Comparison of ENCODE assay signal across 23 cellular contexts in genomic region chr1:244731651-244732050, GRCh38.
DNase-seq lines count a peak whose midpoint lies in the region; ATAC-seq, FAIRE-seq and TF ChIP-seq lines count a peak whose summit lies in the region.
"Had no signal": no experiment of that assay in that cellular context is flagged by ENCODE, and none has a peak within 500 bp of the region (broad histone marks: within the 10 kb centered on the region; RNA-seq: fewer than 3 reads in every experiment).

No MANE protein-coding gene starts in this region.

- H2AFZ ChIP-seq in GM23338 = no peak overlapping the region

- intact Hi-C loops in CD4-positive, alpha-beta memory T cell (cut with micrococcal nuclease) = no loop called here
- intact Hi-C loops in pancreas (cut with DNase I) = no loop called here

- no peaks in the 10 kb centered on the region for H3K36me3 ChIP-seq in CD4-positive, alpha-beta memory T cell (ENCODE audit: insufficient read depth, low read length)
- H3K36me3 ChIP-seq in GM23338 (ENCODE audit: insufficient read depth) = no peaks in the 10 kb centered on the region; the same call in 1 of the 2 replicates
- no peaks in the 10 kb centered on the region for H3K36me3 ChIP-seq in pancreas
- H3K36me3 ChIP-seq: esophagus squamous epithelium, right lobe of liver had no signal

- H3K27ac Mint-ChIP-seq in CD4-positive, alpha-beta memory T cell = no peak overlapping the region
- H3K27ac Mint-ChIP-seq in GM23338 (no peak overlapping the region), nephron progenitor cell (no peak overlapping the region)
- no peak overlapping the region for H3K27ac Mint-ChIP-seq in activated naive CD8-positive, alpha-beta T cell treated with anti-CD3 and anti-CD28 coated beads, Interleukin-2, amount 50 U/mL, for 24 hours
- H3K27ac Mint-ChIP-seq: stimulated activated naive CD8-positive, alpha-beta T cell treated with anti-CD3 and anti-CD28 coated beads, Interleukin-15, Interleukin-2, amounts not matched to agents 100 ng/mL and 50 ng/mL, for 24 hours had no signal

- H3K27me3 ChIP-seq in CD4-positive, alpha-beta memory T cell (ENCODE audit: insufficient read depth, low read length) = no peaks in the 10 kb centered on the region
- H3K27me3 ChIP-seq in GM23338 (ENCODE audit: insufficient read depth) = peaks cover 34% of the 10 kb centered on the region
- no peaks in the 10 kb centered on the region for H3K27me3 ChIP-seq in pancreas
- H3K27me3 ChIP-seq: esophagus squamous epithelium, right lobe of liver had no signal

- DNase-seq in CD4-positive, alpha-beta memory T cell = no peak
- DNase-seq in GM23338 (ENCODE audit: low spot score) (no peak), nephron progenitor cell (no peak), RPMI8226 (no peak), SW480 (ENCODE audit: low spot score) (no peak), pancreas (no peak)
- DNase-seq in activated naive CD8-positive, alpha-beta T cell treated with anti-CD3 and anti-CD28 coated beads, Interleukin-2, amount 50 U/mL, for 24 hours = no peak
- DNase-seq: activated gamma-delta T cell; anterior cingulate cortex; cortex of kidney; DMS79 treated with DMSO at 0.1 percent for 48 hours; esophagus squamous epithelium; GOT3; Kasumi-1; left colon; NCI-H1694; NCI-H2171 treated with DMSO at 0.1 percent for 48 hours; NCI-H524 treated with DMSO at 0.1 percent for 48 hours; right lobe of liver; stimulated activated CD4-positive, alpha-beta T cell treated with anti-CD3 and anti-CD28 coated beads, Interleukin-15, amount 100 ng/mL, for 24 hours; WERI-Rb-1 had no signal

- no peaks in the 10 kb centered on the region for H3K9me3 ChIP-seq in CD4-positive, alpha-beta memory T cell (ENCODE audit: control insufficient read depth in 1 of 2, low read length in 2 of 2)
- H3K9me3 ChIP-seq in pancreas = no peaks in the 10 kb centered on the region
- H3K9me3 ChIP-seq: right lobe of liver had no signal

- no peaks in the 10 kb centered on the region for H3K9me2 ChIP-seq in GM23338 (ENCODE audit: insufficient read depth)

- TF ChIP-seq CTCF in GM23338 (conservative IDR thresholded peaks at IDR 0.05; ENCODE audit: low read depth in 2 of 2) = no peak
- TF ChIP-seq CTCF in nephron progenitor cell (IDR thresholded peaks at IDR 0.05) = no peak
- no peak for TF ChIP-seq CTCF in pancreas (IDR thresholded peaks at IDR 0.05)

- H4K20me1 ChIP-seq in GM23338 (replicated peaks; ENCODE audit: insufficient read depth) = no peaks in the 10 kb centered on the region

- peaks cover 0 to 12% of the 10 kb centered on the region in 2 donors for H3K27me3 Mint-ChIP-seq in CD4-positive, alpha-beta memory T cell
- H3K27me3 Mint-ChIP-seq in GM23338 (ENCODE audit: insufficient read depth, low read depth, poor library complexity) = peaks cover 31% of the 10 kb centered on the region
- peaks cover 23% of the 10 kb centered on the region for H3K27me3 Mint-ChIP-seq in activated naive CD8-positive, alpha-beta T cell treated with anti-CD3 and anti-CD28 coated beads, Interleukin-2, amount 50 U/mL, for 24 hours
- peaks cover 31% of the 10 kb centered on the region for H3K27me3 Mint-ChIP-seq in nephron progenitor cell (ENCODE audit: low read depth, poor library complexity)

- H3K4me3 ChIP-seq in CD4-positive, alpha-beta memory T cell (ENCODE audit: low read length in 2 of 2) = no peak overlapping the region
- H3K4me3 ChIP-seq in GM23338 (no peak overlapping the region), pancreas (no peak overlapping the region)
- H3K4me3 ChIP-seq: right lobe of liver had no signal

- no peak for FAIRE-seq in pancreas (lab: Jason Lieb, UNC)
- FAIRE-seq: frontal cortex had no signal

- WGBS in pancreas, 2 donors = 91 to 95% methylated on average over 6 of the region's 6 CpGs

- H3K4me1 ChIP-seq in CD4-positive, alpha-beta memory T cell (ENCODE audit: insufficient read depth, low read length) = no peaks in the 10 kb centered on the region
- H3K4me1 ChIP-seq in GM23338 (ENCODE audit: insufficient read depth) = peaks cover 23% of the 10 kb centered on the region
- no peaks in the 10 kb centered on the region for H3K4me1 ChIP-seq in pancreas
- H3K4me1 ChIP-seq: right lobe of liver had no signal

- H3K4me1 Mint-ChIP-seq in CD4-positive, alpha-beta memory T cell = peaks cover 7 to 15% (median 9%) of the 10 kb centered on the region in 4 donors
- peaks cover 31% of the 10 kb centered on the region for H3K4me1 Mint-ChIP-seq in GM23338
- H3K4me1 Mint-ChIP-seq in activated naive CD8-positive, alpha-beta T cell treated with anti-CD3 and anti-CD28 coated beads, Interleukin-2, amount 50 U/mL, for 24 hours = peaks cover 13% of the 10 kb centered on the region
- peaks cover 22% of the 10 kb centered on the region for H3K4me1 Mint-ChIP-seq in nephron progenitor cell

- peaks cover 0 to 4% of the 10 kb centered on the region in 2 donors for H3K36me3 Mint-ChIP-seq in CD4-positive, alpha-beta memory T cell
- H3K36me3 Mint-ChIP-seq in GM23338 (ENCODE audit: low read depth) (peaks cover 19% of the 10 kb centered on the region), nephron progenitor cell (ENCODE audit: low read depth) (peaks cover 6% of the 10 kb centered on the region)
- no peaks in the 10 kb centered on the region for H3K36me3 Mint-ChIP-seq in activated naive CD8-positive, alpha-beta T cell treated with anti-CD3 and anti-CD28 coated beads, Interleukin-2, amount 50 U/mL, for 24 hours (ENCODE audit: low read depth)

- POLR2A ChIA-PET in CD4-positive, alpha-beta memory T cell (lab: Charles Lee; ENCODE audit: partially characterized antibody) = no interaction called here

- H3K27ac ChIP-seq in CD4-positive, alpha-beta memory T cell (ENCODE audit: low read depth, low read length) = no peak overlapping the region
- no peak overlapping the region for H3K27ac ChIP-seq in GM23338 (ENCODE audit: low read depth)
- H3K27ac ChIP-seq in pancreas = no peak overlapping the region
- H3K27ac ChIP-seq: esophagus squamous epithelium, right lobe of liver, WERI-Rb-1 had no signal

- CTCF ChIA-PET in CD4-positive, alpha-beta memory T cell (lab: Charles Lee; ENCODE audit: partially characterized antibody) = no interaction called here

- ATAC-seq in GM23338 = no peak
- ATAC-seq in activated naive CD8-positive, alpha-beta T cell treated with anti-CD3 and anti-CD28 coated beads, Interleukin-2, amount 50 U/mL, for 24 hours = no peak
- no peak for ATAC-seq in pancreas
- ATAC-seq: left colon, right lobe of liver had no signal

- peak overlapping the region in 7 of 8 donors; percentile 20 to 84 (median 54) for H3K4me3 Mint-ChIP-seq in CD4-positive, alpha-beta memory T cell
- H3K4me3 Mint-ChIP-seq in GM23338 (peak overlapping the region; percentile 74; the same call in 2 of the 3 replicates), nephron progenitor cell (peak overlapping the region; percentile 78)
- H3K4me3 Mint-ChIP-seq in activated naive CD8-positive, alpha-beta T cell treated with anti-CD3 and anti-CD28 coated beads, Interleukin-2, amount 50 U/mL, for 24 hours = peak overlapping the region; percentile 62

- H3F3A ChIP-seq in GM23338 (replicated peaks; ENCODE audit: low read depth) = peaks cover 10% of the 10 kb centered on the region; the same call in 1 of the 2 replicates

- H3K79me2 ChIP-seq in GM23338 (replicated peaks; ENCODE audit: insufficient read depth) = no peaks in the 10 kb centered on the region

- no peak overlapping the region for H3K4me2 ChIP-seq in GM23338

- peaks cover 0 to 2% (median 0%) of the 10 kb centered on the region in 8 donors for H3K9me3 Mint-ChIP-seq in CD4-positive, alpha-beta memory T cell
- H3K9me3 Mint-ChIP-seq in GM23338 (peaks cover 17% of the 10 kb centered on the region), nephron progenitor cell (peaks cover 20% of the 10 kb centered on the region)
- H3K9me3 Mint-ChIP-seq in activated naive CD8-positive, alpha-beta T cell treated with anti-CD3 and anti-CD28 coated beads, Interleukin-2, amount 50 U/mL, for 24 hours = no peaks in the 10 kb centered on the region
- H3K9me3 Mint-ChIP-seq: stimulated activated naive CD8-positive, alpha-beta T cell treated with anti-CD3 and anti-CD28 coated beads, Interleukin-15, Interleukin-2, amounts not matched to agents 100 ng/mL and 50 ng/mL, for 24 hours had no signal

TF ChIP-seq in GM23338, 12 proteins besides CTCF, POLR2A, EP300 and RAD21 (continues in another document):
- TF ChIP-seq ZNF331 (CRISPR knock-in tag; IDR thresholded peaks at IDR 0.05; ENCODE audit: low read depth) (no peak), ETS1 (IDR thresholded peaks at IDR 0.05) (no peak), STAT1 (IDR thresholded peaks at IDR 0.05; ENCODE audit: unreplicated experiment) (no peak), ZNF114 (CRISPR knock-in tag; IDR thresholded peaks at IDR 0.05) (no peak), JUNB (IDR thresholded peaks at IDR 0.05; ENCODE audit: unreplicated experiment) (no peak), EZH2 (IDR thresholded peaks at IDR 0.05; ENCODE audit: low read depth, unreplicated experiment) (no peak), NANOG (IDR thresholded peaks at IDR 0.05; ENCODE audit: borderline replicate concordance) (no peak), CREB1 (CRISPR knock-in tag; IDR thresholded peaks at IDR 0.05; ENCODE audit: low read depth) (no peak), POLR2AphosphoS5 (IDR thresholded peaks at IDR 0.05; ENCODE audit: low read depth) (no peak)
